Comparison of ENCODE assay signal across 33 cellular contexts in genomic region chr1:151391079-151391563, GRCh38. TPM values are rescaled to one million over a fixed set of nuclear protein-coding genes. Genes with fewer than 3 reads are reported as not detected.
"Had no signal": no experiment of that assay in that cellular context is flagged by ENCODE, and none has a peak within 500 bp of the region (broad histone marks: within the 10 kb centered on the region; RNA-seq: fewer than 3 reads in every experiment).

No MANE protein-coding gene starts in this region.

- H3K4me1 ChIP-seq: adrenal gland, body of pancreas, esophagus squamous epithelium, gastroesophageal sphincter had no signal

- H3K4me3 ChIP-seq: adrenal gland, body of pancreas, esophagus squamous epithelium, gastroesophageal sphincter had no signal

- H3K36me3 ChIP-seq: adrenal gland, esophagus squamous epithelium, gastroesophageal sphincter had no signal

- DNase-seq: activated CD4-positive, alpha-beta memory T cell treated with anti-CD3 and anti-CD28 coated beads for 36 hours; activated CD4-positive, alpha-beta T cell treated with anti-CD3 and anti-CD28 coated beads for 36 hours; activated CD4-positive, alpha-beta T cell treated with anti-CD3 and anti-CD28 coated beads, Interleukin-2, amount 10 ng/mL, durations not matched to agents 24 days and 14 days; activated CD4-positive, CD25-positive, alpha-beta regulatory T cell; activated CD4-positive, CD25-positive, alpha-beta regulatory T cell treated with anti-CD3 and anti-CD28 coated beads, Interleukin-2, amount 50 U/mL, for 72 hours; activated CD8-positive, alpha-beta memory T cell treated with anti-CD3 and anti-CD28 coated beads, Interleukin-2, amount 10 ng/mL, durations not matched to agents 7 days and 5 days; activated CD8-positive, alpha-beta memory T cell treated with anti-CD3 and anti-CD28 coated beads, Interleukin-2, amount 50 U/mL, for 4 hours; activated CD8-positive, alpha-beta T cell treated with anti-CD3 and anti-CD28 coated beads, Interleukin-2, amount 10 ng/mL, durations not matched to agents 7 days and 5 days; activated effector memory CD4-positive, alpha-beta T cell treated with anti-CD3 and anti-CD28 coated beads, Interleukin-2, amount 50 U/mL, for 16 hours; activated naive CD4-positive, alpha-beta T cell treated with anti-CD3 and anti-CD28 coated beads for 36 hours; activated naive CD8-positive, alpha-beta T cell treated with anti-CD3 and anti-CD28 coated beads for 36 hours; activated naive CD8-positive, alpha-beta T cell treated with anti-CD3 and anti-CD28 coated beads, Interleukin-2, amount 50 U/mL, for 24 hours; activated T-cell treated with anti-CD3 and anti-CD28 coated beads, Interleukin-2, amount 50 U/mL, for 1 hour; activated T-cell treated with anti-CD3 and anti-CD28 coated beads, Interleukin-2, amount 50 U/mL, for 48 hours; adrenal gland; amygdala; aorta; body of pancreas; caudate nucleus; effector CD8-positive, alpha-beta T cell; esophagus squamous epithelium; foreskin melanocyte; T-helper 1 cell; T-helper 17 cell; T1000 had no signal

- H3K9me3 ChIP-seq: adrenal gland, body of pancreas, esophagus squamous epithelium, gastroesophageal sphincter had no signal

- FAIRE-seq: colon, endometrium, endothelial cell of umbilical vein had no signal

- H3K27ac ChIP-seq: adrenal gland, body of pancreas, epithelial cell of prostate, esophagus squamous epithelium, gastroesophageal sphincter had no signal

- H3K27me3 ChIP-seq: adrenal gland, body of pancreas, esophagus squamous epithelium, gastroesophageal sphincter had no signal

- ATAC-seq: activated CD8-positive, alpha-beta memory T cell treated with anti-CD3 and anti-CD28 coated beads, Interleukin-2, amount 10 ng/mL, durations not matched to agents 7 days and 5 days; activated CD8-positive, alpha-beta T cell treated with anti-CD3 and anti-CD28 coated beads, Interleukin-2, amount 10 ng/mL, durations not matched to agents 7 days and 5 days; activated naive CD8-positive, alpha-beta T cell treated with anti-CD3 and anti-CD28 coated beads, Interleukin-2, amount 50 U/mL, for 24 hours; body of pancreas; gastroesophageal sphincter; T-helper 17 cell had no signal

RNA-seq across cellular contexts. Expression of gene SELENBP1, which starts 18.6 kb away (rescaled TPM):
- total RNA-seq: activated CD4-positive, alpha-beta memory T cell treated with anti-CD3 and anti-CD28 coated beads for 36 hours; activated CD4-positive, alpha-beta T cell treated with anti-CD3 and anti-CD28 coated beads for 36 hours; activated CD4-positive, alpha-beta T cell treated with anti-CD3 and anti-CD28 coated beads, Interleukin-2, amount 10 ng/mL, durations not matched to agents 24 days and 14 days; activated CD8-positive, alpha-beta memory T cell treated with anti-CD3 and anti-CD28 coated beads for 36 hours; activated CD8-positive, alpha-beta memory T cell treated with anti-CD3 and anti-CD28 coated beads, Interleukin-2, amount 10 ng/mL, durations not matched to agents 7 days and 5 days; activated CD8-positive, alpha-beta T cell treated with anti-CD3 and anti-CD28 coated beads, Interleukin-2, amount 10 ng/mL, durations not matched to agents 7 days and 5 days; activated naive CD4-positive, alpha-beta T cell treated with anti-CD3 and anti-CD28 coated beads for 36 hours; activated naive CD8-positive, alpha-beta T cell treated with anti-CD3 and anti-CD28 coated beads for 36 hours; activated T-helper 1 cell treated with anti-CD3 and anti-CD28 coated beads, Interleukin-12 subunit alpha, Interleukin-12 subunit beta, Interleukin-2, Interleukin-4 antibody, amounts not matched to agents 30 ng/mL and 10 ng/mL and 1 ng/mL, durations not matched to agents 14 hours and 24 hours and 36 hours; activated T-helper 2 cell treated with anti-CD3 and anti-CD28 coated beads, Interferon-gamma antibody, Interleukin-2, Interleukin-4, amounts not matched to agents 10 μg/mL and 5 μg/mL and 100 μg/mL, durations not matched to agents 14 hours and 24 hours and 36 hours; T-helper 17 cell had no signal
